In genomic region chr15:67941643-67942315, GRCh38 we compare ENCODE assay signal across 14 cellular contexts.
A peak's percentile ranks its signal among the peaks of the same experiment; 100 is the strongest.
DNase-seq lines count a peak whose midpoint lies in the region; ATAC-seq and TF ChIP-seq lines count a peak whose summit lies in the region.
"Had no signal": no experiment of that assay in that cellular context is flagged by ENCODE, and none has a peak within 500 bp of the region (broad histone marks: within the 10 kb centered on the region; RNA-seq: fewer than 3 reads in every experiment).

No MANE protein-coding gene starts in this region.

- peak; percentile 20 for DNase-seq in HS-5 (ENCODE audit: low read depth)
- no peak for DNase-seq in ascending aorta (ENCODE audit: low spot score in 2 of 2)
- DNase-seq in islet precursor cell: peak; percentile 91
- no peak for DNase-seq in type B pancreatic cell (ENCODE audit: extremely low spot score, unreplicated experiment)
- DNase-seq in NCI-H446 (lab: John Stamatoyannopoulos, UW): no peak
- no peak for DNase-seq in H7
- DNase-seq: activated CD4-positive, alpha-beta T cell treated with anti-CD3 and anti-CD28 coated beads for 36 hours; anterior cingulate cortex; CD4-positive, alpha-beta T cell; dorsolateral prefrontal cortex; foreskin fibroblast; nephron progenitor cell had no signal

- intact Hi-C loops in ascending aorta (cut with DNase I): loop anchor here (2.0 kb wide), 1 partner anchor 13 kb away; no protein-coding TSS in a partner anchor

- H3K4me1 ChIP-seq in ascending aorta: peaks cover 1 to 29% of the 10 kb centered on the region in 2 donors

- peaks cover 11% of the 10 kb centered on the region for H3K9me3 Mint-ChIP-seq in type B pancreatic cell
- H3K9me3 Mint-ChIP-seq: CD4-positive, alpha-beta T cell had no signal

- H3K27me3 ChIP-seq in ascending aorta (no peaks in the 10 kb centered on the region), H7 (ENCODE audit: control insufficient read depth, insufficient read depth, low read length) (no peaks in the 10 kb centered on the region; the same call in 1 of the 2 replicates)
- H3K27me3 ChIP-seq: dorsolateral prefrontal cortex had no signal

- peak overlapping the region; percentile 8 for H3K27ac Mint-ChIP-seq in type B pancreatic cell
- H3K27ac Mint-ChIP-seq: activated CD4-positive, alpha-beta T cell treated with anti-CD3 and anti-CD28 coated beads for 36 hours; CD4-positive, alpha-beta T cell; nephron progenitor cell; T-helper 1 cell treated with Interleukin-12 subunit alpha and Interleukin-12 subunit beta and Interleukin-4 antibody, amounts not matched to agents 30 μg/mL and 1 μg/mL, for 36 hours had no signal

- no peaks in the 10 kb centered on the region for H3K36me3 ChIP-seq in ascending aorta
- no peaks in the 10 kb centered on the region for H3K36me3 ChIP-seq in H7 (replicated peaks; ENCODE audit: control insufficient read depth, insufficient read depth, low read length)

- no peak overlapping the region for H3K4me3 Mint-ChIP-seq in type B pancreatic cell
- H3K4me3 Mint-ChIP-seq: activated CD4-positive, alpha-beta T cell treated with anti-CD3 and anti-CD28 coated beads for 36 hours; CD4-positive, alpha-beta T cell; nephron progenitor cell; T-helper 1 cell treated with Interleukin-12 subunit alpha and Interleukin-12 subunit beta and Interleukin-4 antibody, amounts not matched to agents 30 μg/mL and 1 μg/mL, for 36 hours had no signal

- TF ChIP-seq CTCF in ascending aorta (IDR thresholded peaks at IDR 0.05): no peak
- no peak for TF ChIP-seq CTCF in type B pancreatic cell (conservative IDR thresholded peaks at IDR 0.05)

- no peaks in the 10 kb centered on the region for H3K27me3 Mint-ChIP-seq in type B pancreatic cell
- H3K27me3 Mint-ChIP-seq: activated CD4-positive, alpha-beta T cell treated with anti-CD3 and anti-CD28 coated beads for 36 hours; CD4-positive, alpha-beta T cell had no signal

- H3K27ac ChIP-seq in ascending aorta: peak overlapping the region; percentile 21 to 45
- H3K27ac ChIP-seq: dorsolateral prefrontal cortex had no signal

- ATAC-seq in HG02763 (IDR thresholded peaks at IDR 0.05; ENCODE audit: unreplicated experiment): no peak
- ATAC-seq: activated CD4-positive, alpha-beta T cell treated with anti-CD3 and anti-CD28 coated beads for 36 hours had no signal

- H3K36me3 Mint-ChIP-seq in type B pancreatic cell: peaks cover 4% of the 10 kb centered on the region

- no peaks in the 10 kb centered on the region for H3K9me3 ChIP-seq in ascending aorta

- H3K4me3 ChIP-seq in ascending aorta: no peak overlapping the region
- no peak overlapping the region for H3K4me3 ChIP-seq in H7 (ENCODE audit: insufficient read depth, low read depth, low read length)
- H3K4me3 ChIP-seq: dorsolateral prefrontal cortex had no signal

- H3K4me1 Mint-ChIP-seq in type B pancreatic cell (ENCODE audit: unreplicated experiment): peaks cover 35% of the 10 kb centered on the region

Comparison
In these comparisons a context has a peak if more than half of its experiments do, and no peak if none do; other contexts are left out.
1. DNase-seq: peak in HS-5 (single experiment) and islet precursor cell (single experiment); none in ascending aorta (0 of 2), type B pancreatic cell (single experiment), NCI-H446 (0 of 2) and H7 (single experiment).